26 cellular contexts compared by ENCODE assay signal in genomic region chr4:106444557-106444956, GRCh38.
DNase-seq lines count a peak whose midpoint lies in the region; ATAC-seq, FAIRE-seq and TF ChIP-seq lines count a peak whose summit lies in the region.
"Had no signal": no experiment of that assay in that cellular context is flagged by ENCODE, and none has a peak within 500 bp of the region (broad histone marks: within the 10 kb centered on the region; RNA-seq: fewer than 3 reads in every experiment).

No MANE protein-coding gene starts in this region.

- H3K4me1 ChIP-seq in HepG2 (ENCODE audit: insufficient read depth, low read length) (no peaks in the 10 kb centered on the region), right lobe of liver (no peaks in the 10 kb centered on the region), upper lobe of left lung (no peaks in the 10 kb centered on the region), aorta (ENCODE audit: control insufficient read depth in 1 of 2, insufficient read depth in 2 of 2, low read length in 2 of 2) (no peaks in the 10 kb centered on the region)
- H3K4me1 ChIP-seq: esophagus squamous epithelium, Peyer's patch had no signal

- DNase-seq in HepG2 (ENCODE audit: low spot score) (peak; percentile 24), right lobe of liver (no peak), RWPE1 (ENCODE audit: low spot score) (peak; percentile 3), fibroblast of gingiva (ENCODE audit: low read depth) (peak; percentile 3), NCI-H446 treated with DMSO at 0.1 percent for 48 hours (lab: John Stamatoyannopoulos, UW) (no peak), upper lobe of left lung (no peak), mesothelial cell of epicardium (ENCODE audit: low spot score in 2 of 2, unreplicated experiment in 2 of 2) (no peak), aorta (no peak)
- DNase-seq: activated CD4-positive, alpha-beta T cell treated with anti-CD3 and anti-CD28 coated beads, Interleukin-2, amount 10 ng/mL, durations not matched to agents 24 days and 14 days; activated CD8-positive, alpha-beta memory T cell treated with anti-CD3 and anti-CD28 coated beads, Interleukin-2, amount 10 ng/mL, durations not matched to agents 7 days and 5 days; esophagus squamous epithelium; left cardiac atrium; naive B cell; NCI-H146; NCI-H524 treated with DMSO at 0.1 percent for 48 hours; Peyer's patch; stimulated activated CD4-positive, alpha-beta T cell treated with anti-CD3 and anti-CD28 coated beads, Interleukin-4, amount 100 ng/mL, for 4 hours; stimulated activated naive CD8-positive, alpha-beta T cell treated with anti-CD3 and anti-CD28 coated beads, Interleukin-15, Interleukin-2, amounts not matched to agents 100 U/mL and 50 U/mL, for 24 hours; T-helper 2 cell had no signal

- TF ChIP-seq EP300 in HepG2 (IDR thresholded peaks at IDR 0.05; ENCODE audit: low read depth in 2 of 2, low read length in 2 of 2) (no peak), HepG2 (CRISPR knock-in tag; IDR thresholded peaks at IDR 0.05; ENCODE audit: borderline replicate concordance) (no peak), upper lobe of left lung (IDR thresholded peaks at IDR 0.05) (no peak)

- POLR2A ChIA-PET in HepG2 (lab: Yijun Ruan, JAX), result no interaction called here
- POLR2A ChIA-PET in RWPE1 (lab: Yijun Ruan, JAX; ENCODE audit: low non-redundant PET), result no interaction called here

- TF ChIP-seq CTCF in HepG2 (CRISPR knock-in tag; IDR thresholded peaks at IDR 0.05), result no peak
- TF ChIP-seq CTCF in right lobe of liver (IDR thresholded peaks at IDR 0.05), result no peak
- no peak for TF ChIP-seq CTCF in RWPE1 (conservative IDR thresholded peaks at IDR 0.05; ENCODE audit: low read depth)
- TF ChIP-seq CTCF in upper lobe of left lung (IDR thresholded peaks at IDR 0.05), result no peak
- no peak for TF ChIP-seq CTCF in mesothelial cell of epicardium (IDR thresholded peaks at IDR 0.05; ENCODE audit: unreplicated experiment)

- no peaks in the 10 kb centered on the region for H3K36me3 Mint-ChIP-seq in mesothelial cell of epicardium
- H3K36me3 Mint-ChIP-seq: activated CD8-positive, alpha-beta memory T cell treated with anti-CD3 and anti-CD28 coated beads, Interleukin-2, amount 10 ng/mL, durations not matched to agents 7 days and 5 days; activated naive CD8-positive, alpha-beta T cell; brain; memory B cell; naive B cell had no signal

- no peaks in the 10 kb centered on the region for H3K79me2 ChIP-seq in HepG2 (ENCODE audit: insufficient read depth, low read length)

- TF ChIP-seq POLR2A in HepG2 (IDR thresholded peaks at IDR 0.05; ENCODE audit: insufficient read depth in 1 of 2, low read depth in 2 of 2, low read length in 2 of 2) (no peak), right lobe of liver (IDR thresholded peaks at IDR 0.05) (no peak), upper lobe of left lung (IDR thresholded peaks at IDR 0.05) (no peak)

- no peak overlapping the region for H3K4me3 ChIP-seq in HepG2 (replicated peaks in 1 of 3; ENCODE audit: insufficient read depth in 1 of 3, low read depth in 2 of 3, low read length in 3 of 3)
- H3K4me3 ChIP-seq in right lobe of liver, result no peak overlapping the region
- no peak overlapping the region for H3K4me3 ChIP-seq in upper lobe of left lung
- H3K4me3 ChIP-seq in aorta (ENCODE audit: low read length in 2 of 2), result no peak overlapping the region
- H3K4me3 ChIP-seq: esophagus squamous epithelium, K562, Peyer's patch had no signal

- no peak overlapping the region for H3K4me3 Mint-ChIP-seq in mesothelial cell of epicardium
- H3K4me3 Mint-ChIP-seq: activated CD4-positive, alpha-beta T cell treated with anti-CD3 and anti-CD28 coated beads, Interleukin-2, amount 10 ng/mL, durations not matched to agents 24 days and 14 days; activated CD8-positive, alpha-beta memory T cell treated with anti-CD3 and anti-CD28 coated beads, Interleukin-2, amount 10 ng/mL, durations not matched to agents 7 days and 5 days; activated naive CD8-positive, alpha-beta T cell; brain; memory B cell; naive B cell had no signal

- no peak overlapping the region for H2AFZ ChIP-seq in HepG2 (ENCODE audit: low read length)

- H3K27me3 Mint-ChIP-seq in mesothelial cell of epicardium (ENCODE audit: low read depth), result no peaks in the 10 kb centered on the region
- H3K27me3 Mint-ChIP-seq: activated CD4-positive, alpha-beta T cell treated with anti-CD3 and anti-CD28 coated beads, Interleukin-2, amount 10 ng/mL, durations not matched to agents 24 days and 14 days; activated CD8-positive, alpha-beta memory T cell treated with anti-CD3 and anti-CD28 coated beads, Interleukin-2, amount 10 ng/mL, durations not matched to agents 7 days and 5 days; memory B cell; naive B cell had no signal

- H3K27me3 ChIP-seq in HepG2 (ENCODE audit: control insufficient read depth in 1 of 2, insufficient read depth in 2 of 2, low read length in 2 of 2) (no peaks in the 10 kb centered on the region), right lobe of liver (no peaks in the 10 kb centered on the region), upper lobe of left lung (no peaks in the 10 kb centered on the region), aorta (ENCODE audit: control insufficient read depth in 1 of 2, insufficient read depth in 2 of 2, low read length in 1 of 2) (no peaks in the 10 kb centered on the region)
- H3K27me3 ChIP-seq: esophagus squamous epithelium, Peyer's patch had no signal

- no peak overlapping the region for H3K27ac Mint-ChIP-seq in mesothelial cell of epicardium
- H3K27ac Mint-ChIP-seq: activated CD4-positive, alpha-beta T cell treated with anti-CD3 and anti-CD28 coated beads, Interleukin-2, amount 10 ng/mL, durations not matched to agents 24 days and 14 days; activated CD8-positive, alpha-beta memory T cell treated with anti-CD3 and anti-CD28 coated beads, Interleukin-2, amount 10 ng/mL, durations not matched to agents 7 days and 5 days; activated naive CD8-positive, alpha-beta T cell; brain; memory B cell; naive B cell had no signal

- intact Hi-C loops in HepG2 (cut with micrococcal nuclease; ENCODE audit: unreplicated experiment) (no loop called here), right lobe of liver (cut with DNase I) (no loop called here), aorta (cut with DNase I) (no loop called here)

- no peak for FAIRE-seq in HepG2 (lab: Jason Lieb, UNC)
- FAIRE-seq: colon, G401.6, K562 had no signal

- H3K4me2 ChIP-seq in HepG2 (ENCODE audit: low read depth, low read length), result no peak overlapping the region

- H3K9me3 Mint-ChIP-seq in mesothelial cell of epicardium, result peaks cover 30% of the 10 kb centered on the region
- H3K9me3 Mint-ChIP-seq: activated CD4-positive, alpha-beta T cell treated with anti-CD3 and anti-CD28 coated beads, Interleukin-2, amount 10 ng/mL, durations not matched to agents 24 days and 14 days had no signal

- TF ChIP-seq RAD21 in HepG2 (CRISPR knock-in tag; IDR thresholded peaks at IDR 0.05), result no peak

- no peak for ATAC-seq in HepG2
- no peak for ATAC-seq in right lobe of liver
- no peak for ATAC-seq in upper lobe of left lung (ENCODE audit: low FRiP score in 2 of 2)
- no peak for ATAC-seq in aorta (ENCODE audit: low FRiP score)
- ATAC-seq: activated CD8-positive, alpha-beta memory T cell treated with anti-CD3 and anti-CD28 coated beads, Interleukin-2, amount 10 ng/mL, durations not matched to agents 7 days and 5 days; K562; left cardiac atrium; stimulated activated naive CD8-positive, alpha-beta T cell treated with anti-CD3 and anti-CD28 coated beads, Interleukin-15, Interleukin-2, amounts not matched to agents 100 U/mL and 50 U/mL, for 24 hours had no signal

- in situ Hi-C loops in HepG2 (cut with HindIII; ENCODE audit: extremely low pct_ligation_motif_present, low pct_unique_long_range_greater_than_20kb), result no loop called here

- H3K27ac ChIP-seq in HepG2 (ENCODE audit: extremely low read length, insufficient read depth, low read length) (no peak overlapping the region), right lobe of liver (no peak overlapping the region), RWPE1 (no peak overlapping the region), upper lobe of left lung (no peak overlapping the region), aorta (ENCODE audit: low read depth in 1 of 2, low read length in 2 of 2) (no peak overlapping the region)
- H3K27ac ChIP-seq: C4-2B, esophagus squamous epithelium, Peyer's patch had no signal

- no peaks in the 10 kb centered on the region for H3K36me3 ChIP-seq in HepG2 (replicated peaks in 1 of 2; ENCODE audit: control insufficient read depth in 1 of 2, insufficient read depth in 2 of 2, low read length in 2 of 2)
- H3K36me3 ChIP-seq in right lobe of liver, result no peaks in the 10 kb centered on the region
- no peaks in the 10 kb centered on the region for H3K36me3 ChIP-seq in upper lobe of left lung
- H3K36me3 ChIP-seq in aorta (ENCODE audit: control insufficient read depth in 1 of 2, insufficient read depth in 2 of 2, low read length in 1 of 2), result no peaks in the 10 kb centered on the region
- H3K36me3 ChIP-seq: esophagus squamous epithelium, Peyer's patch had no signal

- no peak overlapping the region for H3K9ac ChIP-seq in HepG2 (ENCODE audit: insufficient read depth, low read depth, low read length)

- no TSS peak for BruUV-seq in HepG2 (replicated peaks; lab: Mats Ljungman, UMichigan)

- WGBS in HepG2 (ENCODE audit: low lambda C conversion rate), result 21% methylated on average over 2 of the region's 2 CpGs
- 56% methylated on average over 2 of the region's 2 CpGs for WGBS in right lobe of liver (ENCODE audit: insufficient coverage, low coverage, low lambda C conversion rate, missing lambda C conversion rate)
- WGBS in upper lobe of left lung, 2 donors, result 84 to 92% methylated on average over 2 of the region's 2 CpGs
- 91 to 96% methylated on average over 2 of the region's 2 CpGs for WGBS in aorta, 2 donors

- H3K9me3 ChIP-seq in HepG2 (ENCODE audit: low read length) (peaks cover 18% of the 10 kb centered on the region; the same call in 1 of the 2 replicates), right lobe of liver (no peaks in the 10 kb centered on the region), upper lobe of left lung (no peaks in the 10 kb centered on the region), aorta (ENCODE audit: control insufficient read depth, low read length) (no peaks in the 10 kb centered on the region)
- H3K9me3 ChIP-seq: Peyer's patch had no signal

- CTCF ChIA-PET in HepG2 (lab: Yijun Ruan, JAX; ENCODE audit: low intra/inter-chr PET ratio, low total read pairs) (no interaction called here), RWPE1 (lab: Yijun Ruan, JAX) (interaction anchor here (0.7 kb wide), 1 partner anchor 1250 kb away, joined by 5 read pairs; no protein-coding TSS in a partner anchor)

- H3K4me1 Mint-ChIP-seq in mesothelial cell of epicardium, result no peaks in the 10 kb centered on the region
- H3K4me1 Mint-ChIP-seq: activated CD4-positive, alpha-beta T cell treated with anti-CD3 and anti-CD28 coated beads, Interleukin-2, amount 10 ng/mL, durations not matched to agents 24 days and 14 days; activated CD8-positive, alpha-beta memory T cell treated with anti-CD3 and anti-CD28 coated beads, Interleukin-2, amount 10 ng/mL, durations not matched to agents 7 days and 5 days; brain; memory B cell; naive B cell had no signal

- H4K20me1 ChIP-seq in HepG2 (ENCODE audit: insufficient read depth, low read length), result no peaks in the 10 kb centered on the region

TF ChIP-seq in HepG2, 621 proteins besides CTCF, POLR2A, EP300 and RAD21 (continues in another document):
- TF ChIP-seq ZNF720 (CRISPR knock-in tag; IDR thresholded peaks at IDR 0.05), result no peak
- no peak for TF ChIP-seq PRMT3 (CRISPR knock-in tag; IDR thresholded peaks at IDR 0.05; ENCODE audit: borderline replicate concordance, low read depth)
- no peak for TF ChIP-seq ZNF557 (CRISPR knock-in tag; IDR thresholded peaks at IDR 0.05)
- TF ChIP-seq SIX4 (CRISPR knock-in tag; IDR thresholded peaks at IDR 0.05), result no peak

Comparison
In these comparisons a context has a peak if more than half of its experiments do, and no peak if none do; other contexts are left out.
1. DNase-seq: peak in HepG2 (single experiment), RWPE1 (single experiment) and fibroblast of gingiva (single experiment); none in right lobe of liver (0 of 3), NCI-H446 treated with DMSO at 0.1 percent for 48 hours (single experiment), upper lobe of left lung (0 of 2), mesothelial cell of epicardium (0 of 2) and aorta (0 of 2).